In genomic region chr1:23168079-23168461, GRCh38 we compare ENCODE assay signal across 1 cellular context.
TF ChIP-seq lines count a peak whose summit lies in the region.

No MANE protein-coding gene starts in this region.

TF ChIP-seq in K562, 482 proteins besides CTCF, POLR2A, EP300 and RAD21 (continued from another document):
- TF ChIP-seq ZBTB7A (IDR thresholded peaks at IDR 0.05; ENCODE audit: borderline replicate concordance, control insufficient read depth, low read depth, low read length) (peak; percentile 59; the same call in 1 of the 2 replicates), MYC (IDR thresholded peaks at IDR 0.05; ENCODE audit: low read depth, low read length) (0 out of 2 replicates have a peak, but pooled peaks have one; percentile 0), MYC (CRISPR knock-in tag; IDR thresholded peaks at IDR 0.05; ENCODE audit: borderline replicate concordance, low read depth) (no peak)
